ENCODE assay signal across 9 cellular contexts in genomic region chr10:25061711-25062455, GRCh38. TPM values are rescaled to one million over a fixed set of nuclear protein-coding genes. Genes with fewer than 3 reads are reported as not detected.
DNase-seq lines count a peak whose midpoint lies in the region; ATAC-seq and TF ChIP-seq lines count a peak whose summit lies in the region.
"Had no signal": no experiment of that assay in that cellular context is flagged by ENCODE, and none has a peak within 500 bp of the region (broad histone marks: within the 10 kb centered on the region; RNA-seq: fewer than 3 reads in every experiment).

No MANE protein-coding gene starts in this region.

- H3K27ac Mint-ChIP-seq in endodermal cell, result no peak overlapping the region
- H3K27ac Mint-ChIP-seq: stimulated activated naive B cell treated with anti-CD40 and anti-IgM and Interleukin-4, amounts not matched to agents 10 μg/mL and 1 μg/mL and 100 μg/mL, for 72 hours had no signal

- H2AFZ ChIP-seq in GM23248, result peak overlapping the region; percentile 50

- no peaks in the 10 kb centered on the region for H4K20me1 ChIP-seq in GM23248 (ENCODE audit: insufficient read depth)

- H3K36me3 ChIP-seq in GM23248 (ENCODE audit: low read depth) (no peaks in the 10 kb centered on the region), SJSA1 (no peaks in the 10 kb centered on the region), endodermal cell (ENCODE audit: control insufficient read depth, insufficient read depth, low read length) (no peaks in the 10 kb centered on the region)

- H3K9me3 Mint-ChIP-seq in endodermal cell, result no peaks in the 10 kb centered on the region
- H3K9me3 Mint-ChIP-seq: stimulated activated naive B cell treated with anti-CD40 and anti-IgM and Interleukin-4, amounts not matched to agents 10 μg/mL and 1 μg/mL and 100 μg/mL, for 72 hours had no signal

- H3K4me1 Mint-ChIP-seq in endodermal cell, result peaks cover 8% of the 10 kb centered on the region

- H3K4me3 Mint-ChIP-seq in endodermal cell, result no peak overlapping the region

- H3K27me3 Mint-ChIP-seq in endodermal cell (ENCODE audit: insufficient read depth), result peaks cover 11% of the 10 kb centered on the region

- H3K79me2 ChIP-seq in GM23248 (ENCODE audit: insufficient read depth), result no peaks in the 10 kb centered on the region

- no peaks in the 10 kb centered on the region for H3K27me3 ChIP-seq in GM23248 (replicated peaks; ENCODE audit: insufficient read depth)
- no peaks in the 10 kb centered on the region for H3K27me3 ChIP-seq in SJSA1 (replicated peaks)
- no peaks in the 10 kb centered on the region for H3K27me3 ChIP-seq in endodermal cell (ENCODE audit: control insufficient read depth, insufficient read depth, low read length, poor library complexity, severe bottlenecking)

- ATAC-seq in omental fat pad (ENCODE audit: low FRiP score) (peak; percentile 24), HG03175 (IDR thresholded peaks at IDR 0.05; ENCODE audit: unreplicated experiment) (no peak)

- in situ Hi-C loops in GM23248 (cut with MboI), result no loop called here

- no peak for TF ChIP-seq CTCF in epithelial cell of proximal tubule (conservative IDR thresholded peaks at IDR 0.05; ENCODE audit: low read depth, low read length)
- no peak for TF ChIP-seq CTCF in omental fat pad (IDR thresholded peaks at IDR 0.05)
- TF ChIP-seq CTCF in endodermal cell (conservative IDR thresholded peaks at IDR 0.05), result no peak

- H3K4me3 ChIP-seq in GM23248, result peak overlapping the region; percentile 50
- H3K4me3 ChIP-seq in SJSA1, result peak overlapping the region; percentile 9; the same call in 1 of the 2 replicates
- H3K4me3 ChIP-seq in epithelial cell of proximal tubule (ENCODE audit: low read depth, low read length), result peak overlapping the region; percentile 39
- H3K4me3 ChIP-seq in endodermal cell (ENCODE audit: low read length), result no peak overlapping the region

- peaks cover 41% of the 10 kb centered on the region for H3F3A ChIP-seq in GM23248 (ENCODE audit: insufficient read depth)

- peak overlapping the region; percentile 66 for H3K4me2 ChIP-seq in GM23248 (ENCODE audit: unreplicated experiment)

- no peaks in the 10 kb centered on the region for H3K36me3 Mint-ChIP-seq in endodermal cell (ENCODE audit: low read depth)
- H3K36me3 Mint-ChIP-seq: stimulated activated naive B cell treated with anti-CD40 and anti-IgM and Interleukin-4, amounts not matched to agents 10 μg/mL and 1 μg/mL and 100 μg/mL, for 72 hours had no signal

- WGBS in GM23248 (ENCODE audit: low coverage in 1 of 2, low lambda C conversion rate in 2 of 2, missing lambda C conversion rate in 2 of 2), 2 experiments, result 48 to 56% methylated on average over 11 of the region's 11 CpGs
- 85 to 92% methylated on average over 8 to 11 of the region's 11 CpGs for WGBS in endodermal cell (ENCODE audit: insufficient coverage in 1 of 2, insufficient read length in 1 of 2), 2 experiments

- H3K4me1 ChIP-seq in GM23248 (ENCODE audit: insufficient read depth) (peaks cover 33% of the 10 kb centered on the region), SJSA1 (replicated peaks) (peaks cover 40% of the 10 kb centered on the region), endodermal cell (ENCODE audit: control insufficient read depth, insufficient read depth, low read length) (no peaks in the 10 kb centered on the region)

- DNase-seq in GM23248 (peak; percentile 68), SJSA1 (ENCODE audit: low read depth in 1 of 2, low spot score in 2 of 2) (no peak), epithelial cell of proximal tubule (ENCODE audit: low read depth) (no peak), omental fat pad (ENCODE audit: low spot score) (no peak), COLO668 (lab: John Stamatoyannopoulos, UW; ENCODE audit: unreplicated experiment) (no peak), NCI-H1048 (lab: John Stamatoyannopoulos, UW) (no peak), endodermal cell (no peak)

- no peaks in the 10 kb centered on the region for H3K9me3 ChIP-seq in GM23248 (ENCODE audit: low read depth)
- H3K9me3 ChIP-seq in SJSA1 (replicated peaks), result no peaks in the 10 kb centered on the region
- H3K9me3 ChIP-seq in endodermal cell (ENCODE audit: control insufficient read depth, low read length), result no peaks in the 10 kb centered on the region

- peak overlapping the region; percentile 77 for H3K9ac ChIP-seq in GM23248
- H3K9ac ChIP-seq in endodermal cell (ENCODE audit: extremely low read depth, low read length, poor library complexity, severe bottlenecking), result no peak overlapping the region

- H3K9me2 ChIP-seq in GM23248 (ENCODE audit: insufficient read depth), result no peaks in the 10 kb centered on the region

- peak overlapping the region; percentile 90 for H3K27ac ChIP-seq in GM23248
- H3K27ac ChIP-seq in SJSA1, result peak overlapping the region; percentile 77
- H3K27ac ChIP-seq in endodermal cell (ENCODE audit: low read depth, low read length), result no peak overlapping the region

RNA-seq across cellular contexts. Expression of gene THNSL1, which starts 45.5 kb away (rescaled TPM):
- total RNA-seq in GM23248 (2014; rRNA removed; shearing (Covaris generic)), result 2.7 and 3.0 TPM in 2 replicates
- 4.4 and 5.2 TPM in 2 replicates for polyA plus RNA-seq in GM23248 (2016; fragmentation: Nextera tagmentation; extraction: Ambion mirVana)
- total RNA-seq in SJSA1 (2014; rRNA removed; shearing (Covaris generic)), result 1.4 and 2.9 TPM in 2 replicates
- total RNA-seq in epithelial cell of proximal tubule (0.58 and 2.4 TPM in 2 replicates), omental fat pad (1 to 10 TPM in 3 of 4 donors, under 1 TPM in 1; 0.88 to 2.2 (median 1.4) TPM), endodermal cell (1 to 10 TPM; 7.2 to 8.7 TPM)
- polyA plus RNA-seq in endodermal cell (2013, experiment 1 of 2), result 9.8 TPM
- 8.4 TPM for polyA plus RNA-seq in endodermal cell (2013, experiment 2 of 2)

RNA-seq across cellular contexts. Expression of gene ENKUR, which starts 45.9 kb away (rescaled TPM):
- total RNA-seq in GM23248 (2014; rRNA removed; shearing (Covaris generic)), result not detected in 2 replicates
- 0.11 and 0.34 TPM in 2 replicates for polyA plus RNA-seq in GM23248 (2016; fragmentation: Nextera tagmentation; extraction: Ambion mirVana)
- not detected in 2 replicates for total RNA-seq in SJSA1 (2014; rRNA removed; shearing (Covaris generic))
- total RNA-seq in epithelial cell of proximal tubule (not detected in 2 replicates), omental fat pad (not detected), endodermal cell (not detected)
- 3.1 TPM for polyA plus RNA-seq in endodermal cell (2013, experiment 1 of 2)
- 1.4 TPM for polyA plus RNA-seq in endodermal cell (2013, experiment 2 of 2)
